10 cellular contexts compared by ENCODE assay signal in the genomic region with DNA sequence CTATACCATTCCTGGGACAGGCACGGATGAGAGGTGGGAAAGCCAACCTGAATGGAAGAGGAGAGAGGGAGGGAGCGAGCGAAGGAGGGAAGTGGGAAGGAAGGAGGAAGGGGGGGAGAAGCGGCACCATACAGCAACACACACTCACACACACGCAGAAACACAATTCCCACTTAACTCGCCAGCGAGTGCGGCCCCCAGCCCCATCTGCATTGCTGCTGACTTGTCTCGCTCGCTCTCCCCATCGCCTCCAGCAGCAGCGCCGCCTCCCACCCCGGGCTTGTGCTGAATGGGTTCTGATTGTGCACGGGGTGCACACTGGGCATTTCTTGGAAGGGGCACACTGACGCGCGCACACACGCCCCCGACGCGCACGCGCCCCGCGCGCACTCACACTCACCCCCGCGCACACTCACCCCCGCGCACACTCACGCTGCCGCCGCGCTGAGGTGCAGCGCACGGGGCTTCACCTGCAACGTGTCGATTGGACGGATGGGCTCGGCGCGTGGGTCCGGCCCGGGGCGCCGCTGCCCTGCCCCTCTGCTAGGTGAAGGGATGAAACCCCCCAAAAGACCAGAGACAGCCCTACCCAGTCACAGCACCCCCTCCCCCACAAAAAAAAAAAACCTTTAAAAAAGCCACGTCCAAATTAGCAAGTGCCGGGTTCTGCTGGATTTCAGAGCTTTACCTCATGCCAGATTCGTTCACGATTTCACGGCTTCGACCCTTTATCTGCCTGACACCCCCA. TPM values are rescaled to one million over a fixed set of nuclear protein-coding genes. Genes with fewer than 3 reads are reported as not detected.
DNase-seq lines count a peak whose midpoint lies in the region; ATAC-seq and TF ChIP-seq lines count a peak whose summit lies in the region.
"Had no signal": no experiment of that assay in that cellular context is flagged by ENCODE, and none has a peak within 500 bp of the region (broad histone marks: within the 10 kb centered on the region; RNA-seq: fewer than 3 reads in every experiment).

No MANE protein-coding gene starts in this region.

- no peak overlapping the region for H3K27ac Mint-ChIP-seq in endodermal cell
- no peak overlapping the region for H3K27ac Mint-ChIP-seq in nephron progenitor cell

- H3K27me3 Mint-ChIP-seq in endodermal cell (ENCODE audit: insufficient read depth) (peaks cover 88% of the 10 kb centered on the region), nephron progenitor cell (ENCODE audit: low read depth, poor library complexity) (peaks cover 93% of the 10 kb centered on the region)

- H3K9me3 Mint-ChIP-seq in endodermal cell (peaks cover 4% of the 10 kb centered on the region), nephron progenitor cell (peaks cover 16% of the 10 kb centered on the region)

- WGBS in endodermal cell (ENCODE audit: insufficient coverage in 1 of 2, insufficient read length in 1 of 2), 2 experiments, result 0% methylated on average over 5 to 50 of the region's 53 CpGs

- ATAC-seq in GM18873 (IDR thresholded peaks at IDR 0.05; ENCODE audit: low FRiP score, unreplicated experiment), result no peak

- H3K9me3 ChIP-seq in HUES6 (ENCODE audit: control insufficient read depth, insufficient read depth, low read depth, low read length) (no peaks in the 10 kb centered on the region), endodermal cell (ENCODE audit: control insufficient read depth, low read length) (no peaks in the 10 kb centered on the region), Karpas-422 (ENCODE audit: low read length) (no peaks in the 10 kb centered on the region)

- DNase-seq in ACHN (peak; percentile 35), endodermal cell (peak; percentile 77), nephron progenitor cell (peak; percentile 59), RPMI8226 (no peak), Karpas-422 (no peak), HPDE6-E6E7 (ENCODE audit: extremely low spot score) (no peak)
- DNase-seq: NCI-H226 had no signal

- no peaks in the 10 kb centered on the region for H3K9me2 ChIP-seq in Karpas-422 (replicated peaks; ENCODE audit: insufficient read depth, low read length)

- in situ Hi-C loops in ACHN (cut with HindIII; ENCODE audit: low pct_ligation_motif_present, low pct_unique_long_range_greater_than_20kb, low sequenced_read_pairs), result no loop called here

- H3K27ac ChIP-seq in HUES6 (ENCODE audit: low read depth, low read length) (no peak overlapping the region), endodermal cell (ENCODE audit: low read depth, low read length) (no peak overlapping the region), Karpas-422 (ENCODE audit: low read length) (no peak overlapping the region)

- H3K4me1 ChIP-seq in HUES6 (ENCODE audit: control insufficient read depth, insufficient read depth, low read length) (0 out of 2 replicates have a peak, but pooled peaks cover 6% of the 10 kb centered on the region), endodermal cell (ENCODE audit: control insufficient read depth, insufficient read depth, low read length) (peaks cover 2% of the 10 kb centered on the region), Karpas-422 (ENCODE audit: low read length) (no peaks in the 10 kb centered on the region)

- H3K4me3 Mint-ChIP-seq in endodermal cell (peak overlapping the region; percentile 73), nephron progenitor cell (peak overlapping the region; percentile 93)

- H3K4me1 Mint-ChIP-seq in endodermal cell (peaks cover 11% of the 10 kb centered on the region), nephron progenitor cell (peaks cover 21% of the 10 kb centered on the region)

- H3K36me3 Mint-ChIP-seq in endodermal cell (ENCODE audit: low read depth), result no peaks in the 10 kb centered on the region
- H3K36me3 Mint-ChIP-seq in nephron progenitor cell (ENCODE audit: low read depth), result no peaks in the 10 kb centered on the region

- no peak overlapping the region for H2AFZ ChIP-seq in Karpas-422 (ENCODE audit: low read length)

- no peaks in the 10 kb centered on the region for H4K20me1 ChIP-seq in Karpas-422 (ENCODE audit: insufficient read depth, low read depth, low read length)

- TF ChIP-seq CTCF in endodermal cell (conservative IDR thresholded peaks at IDR 0.05), result no peak
- TF ChIP-seq CTCF in nephron progenitor cell (IDR thresholded peaks at IDR 0.05), result no peak

- H3K4me3 ChIP-seq in HUES6 (ENCODE audit: low read depth, low read length) (peak overlapping the region; percentile 95), endodermal cell (ENCODE audit: low read length) (peak overlapping the region; percentile 82), Karpas-422 (ENCODE audit: low read length) (no peak overlapping the region)

- no peak overlapping the region for H3K4me2 ChIP-seq in Karpas-422 (ENCODE audit: low read depth, low read length, poor library complexity, severe bottlenecking)

- H3K79me2 ChIP-seq in Karpas-422 (ENCODE audit: low read length), result no peaks in the 10 kb centered on the region

- no peaks in the 10 kb centered on the region for H3K36me3 ChIP-seq in HUES6 (ENCODE audit: control insufficient read depth, insufficient read depth, low read length)
- H3K36me3 ChIP-seq in endodermal cell (ENCODE audit: control insufficient read depth, insufficient read depth, low read length), result no peaks in the 10 kb centered on the region
- H3K36me3 ChIP-seq in Karpas-422 (ENCODE audit: insufficient read depth, low read length), result no peaks in the 10 kb centered on the region

- H3K27me3 ChIP-seq in HUES6 (ENCODE audit: control insufficient read depth, insufficient read depth, low read length) (peaks cover 67% of the 10 kb centered on the region), endodermal cell (ENCODE audit: control insufficient read depth, insufficient read depth, low read length, poor library complexity, severe bottlenecking) (peaks cover 70% of the 10 kb centered on the region), Karpas-422 (ENCODE audit: low read length) (no peaks in the 10 kb centered on the region)

- peak overlapping the region; percentile 31 for H3K9ac ChIP-seq in HUES6 (ENCODE audit: low read length)
- peak overlapping the region; percentile 23 for H3K9ac ChIP-seq in endodermal cell (ENCODE audit: extremely low read depth, low read length, poor library complexity, severe bottlenecking)
- H3K9ac ChIP-seq in Karpas-422 (ENCODE audit: low read length), result no peak overlapping the region

RNA-seq across cellular contexts. Expression of a gene that starts 0.7 kb away (rescaled TPM):
- total RNA-seq in endodermal cell, result 1 to 10 TPM; 2.1 to 8.1 TPM
- polyA plus RNA-seq in endodermal cell (2013, experiment 1 of 2), result 0.68 TPM
- polyA plus RNA-seq in endodermal cell (2013, experiment 2 of 2), result 0.99 TPM
- total RNA-seq in Karpas-422 (2014; rRNA removed; shearing (Covaris generic); ENCODE audit: low replicate concordance), result 1.3 and 2.0 TPM in 2 replicates
- total RNA-seq: activated CD8-positive, alpha-beta memory T cell treated with anti-CD3 and anti-CD28 coated beads for 36 hours had no signal

Comparison
In these comparisons a context has a peak if more than half of its experiments do, and no peak if none do; other contexts are left out.
1. DNase-seq: peak in ACHN (single experiment), endodermal cell (single experiment) and nephron progenitor cell (single experiment); none in RPMI8226 (single experiment), Karpas-422 (single experiment) and HPDE6-E6E7 (single experiment).